In the genomic region with DNA sequence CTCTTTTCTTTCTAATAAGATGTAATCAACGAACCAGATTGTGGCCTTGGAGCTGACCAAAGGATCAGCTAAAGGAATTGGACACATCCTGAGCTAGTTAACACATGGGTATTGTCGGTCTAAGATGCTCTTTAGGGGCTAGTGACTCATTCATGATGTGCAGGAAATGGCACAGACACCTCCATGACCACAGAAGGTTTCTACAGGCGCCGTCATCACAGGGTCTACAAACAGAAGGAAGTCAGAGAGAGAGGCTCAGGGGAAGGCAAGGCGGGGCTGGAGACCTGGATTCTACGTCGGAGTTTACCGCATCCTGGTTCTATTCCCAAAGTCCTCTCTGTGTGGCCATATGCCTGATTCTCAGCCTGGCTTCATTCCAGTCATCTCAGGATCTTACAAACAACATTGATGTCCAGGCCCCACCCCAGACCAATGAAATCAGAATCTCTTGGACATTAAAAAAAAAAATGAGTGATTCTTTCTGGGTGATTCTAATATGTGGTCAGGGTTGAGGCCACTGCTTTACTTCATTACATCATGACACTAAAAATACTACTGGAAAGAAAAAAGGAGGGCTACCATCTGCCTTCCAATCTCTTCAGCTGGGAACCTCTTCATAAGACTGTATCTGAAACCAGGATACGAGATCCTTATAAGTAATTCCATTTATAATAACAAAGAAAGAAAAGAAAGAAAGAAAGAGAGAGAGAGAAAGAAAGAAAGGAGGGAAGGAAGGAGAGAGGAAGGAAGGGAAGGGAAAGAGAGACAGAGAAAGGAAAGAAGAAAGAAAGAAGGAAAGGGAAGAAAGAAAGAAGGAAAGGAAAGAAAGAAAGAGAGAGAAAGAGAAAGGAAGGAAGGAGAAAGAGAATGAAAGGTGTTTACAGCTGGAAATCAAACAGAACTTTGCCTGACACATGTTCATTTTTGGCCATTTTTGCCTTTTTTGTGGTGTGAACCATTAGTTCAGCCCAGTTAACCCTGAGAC, we compare ENCODE assay signal across 8 cellular contexts. TPM values are rescaled to one million over a fixed set of nuclear protein-coding genes. Genes with fewer than 3 reads are reported as not detected.
DNase-seq lines count a peak whose midpoint lies in the region; ATAC-seq and TF ChIP-seq lines count a peak whose summit lies in the region.

No MANE protein-coding gene starts in this region.

- H3K9me2 ChIP-seq in MM.1S (replicated peaks; ENCODE audit: insufficient read depth, low read length): no peaks in the 10 kb centered on the region

- CTCF ChIA-PET in CD4-positive, alpha-beta T cell (lab: Charles Lee): no interaction called here

- H3K27ac ChIP-seq in CD4-positive, alpha-beta T cell (ENCODE audit: low read depth, low read length): no peak overlapping the region
- H3K27ac ChIP-seq in MM.1S (ENCODE audit: low read length): peak overlapping the region; percentile 78

- POLR2A ChIA-PET in CD4-positive, alpha-beta T cell (lab: Charles Lee): interaction anchor here (0.6 kb wide), 1 partner anchor 8 kb away, joined by 3 read pairs; no protein-coding TSS in a partner anchor
- POLR2A ChIA-PET in naive thymus-derived CD8-positive, alpha-beta T cell (lab: Charles Lee): no interaction called here

- H3K9me3 Mint-ChIP-seq in CD4-positive, alpha-beta T cell: no peaks in the 10 kb centered on the region
- peaks cover 0 to 16% (median 0%) of the 10 kb centered on the region in 9 donors for H3K9me3 Mint-ChIP-seq in naive thymus-derived CD8-positive, alpha-beta T cell

- peak overlapping the region; percentile 0; the same call in 1 of the 2 replicates for H3K4me3 ChIP-seq in MM.1S (ENCODE audit: low read length)

- H3K4me1 ChIP-seq in MM.1S (ENCODE audit: low read length): peaks cover 17% of the 10 kb centered on the region

- ATAC-seq in CD4-positive, alpha-beta T cell (ENCODE audit: poor library complexity): peak; percentile 94
- ATAC-seq in GM21786 (IDR thresholded peaks at IDR 0.05; ENCODE audit: unreplicated experiment): peak; percentile 76
- ATAC-seq in naive thymus-derived CD8-positive, alpha-beta T cell: peak; percentile 92 to 94

- intact Hi-C loops in CD4-positive, alpha-beta T cell (cut with DNase I, micrococcal nuclease): loop anchor here in 1 of 2 experiments (1.0 kb wide), 2 partner anchors 61 to 79 kb away; no protein-coding TSS in a partner anchor

- no peaks in the 10 kb centered on the region for H3K27me3 Mint-ChIP-seq in CD4-positive, alpha-beta T cell
- H3K27me3 Mint-ChIP-seq in naive thymus-derived CD8-positive, alpha-beta T cell: peaks cover 0 to 17% (median 3%) of the 10 kb centered on the region in 5 donors

- no peaks in the 10 kb centered on the region for H3K36me3 ChIP-seq in MM.1S (replicated peaks; ENCODE audit: insufficient read depth, low read length)

- H3F3A ChIP-seq in MM.1S (ENCODE audit: insufficient read depth, low read length): peaks cover 17% of the 10 kb centered on the region

- no peaks in the 10 kb centered on the region for H4K20me1 ChIP-seq in MM.1S (ENCODE audit: insufficient read depth, low read length)

- peak overlapping the region; percentile 73 for H3K27ac Mint-ChIP-seq in CD4-positive, alpha-beta T cell
- peak overlapping the region; percentile 5 to 93 (median 78) for H3K27ac Mint-ChIP-seq in naive thymus-derived CD8-positive, alpha-beta T cell

- no peaks in the 10 kb centered on the region for H3K79me2 ChIP-seq in MM.1S (ENCODE audit: low read length)

- H3K27me3 ChIP-seq in CD4-positive, alpha-beta T cell (ENCODE audit: control insufficient read depth, insufficient read depth, low read length): no peaks in the 10 kb centered on the region
- H3K27me3 ChIP-seq in MM.1S (replicated peaks; ENCODE audit: insufficient read depth, low read length): no peaks in the 10 kb centered on the region

- H2AFZ ChIP-seq in MM.1S (ENCODE audit: low read length): peak overlapping the region; percentile 12; the same call in 1 of the 2 replicates

- H3K4me3 Mint-ChIP-seq in CD4-positive, alpha-beta T cell: peak overlapping the region; percentile 1
- peak overlapping the region in 4 of 10 donors; percentile 5 to 26 (median 12) for H3K4me3 Mint-ChIP-seq in naive thymus-derived CD8-positive, alpha-beta T cell

- no peaks in the 10 kb centered on the region for H3K9me3 ChIP-seq in CD4-positive, alpha-beta T cell (ENCODE audit: control insufficient read depth, low read length)
- no peaks in the 10 kb centered on the region for H3K9me3 ChIP-seq in MM.1S (replicated peaks; ENCODE audit: insufficient read depth, low read length)

- H3K9ac ChIP-seq in MM.1S (ENCODE audit: low read length): peak overlapping the region; percentile 27

- H3K4me2 ChIP-seq in MM.1S (ENCODE audit: low read depth, low read length): peak overlapping the region; percentile 58

- no peaks in the 10 kb centered on the region for H3K36me3 Mint-ChIP-seq in CD4-positive, alpha-beta T cell (ENCODE audit: low read depth)
- no peaks in the 10 kb centered on the region for H3K36me3 Mint-ChIP-seq in naive thymus-derived CD8-positive, alpha-beta T cell

- TF ChIP-seq CTCF in CD4-positive, alpha-beta T cell (IDR thresholded peaks at IDR 0.05): no peak
- TF ChIP-seq CTCF in MM.1S (IDR thresholded peaks at IDR 0.05; ENCODE audit: low read length): no peak

- peaks cover 20% of the 10 kb centered on the region for H3K4me1 Mint-ChIP-seq in CD4-positive, alpha-beta T cell (ENCODE audit: low read depth)
- peaks cover 7 to 19% (median 17%) of the 10 kb centered on the region in 4 donors for H3K4me1 Mint-ChIP-seq in naive thymus-derived CD8-positive, alpha-beta T cell

- peak; percentile 26 to 79 (median 53) for DNase-seq in CD4-positive, alpha-beta T cell
- DNase-seq in MM.1S (peak; percentile 85), activated T-helper 1 cell treated with Interleukin-2 at 50 U/mL for 16 hours (ENCODE audit: low read depth) (peak; percentile 20), NCI-H82 treated with DMSO at 0.1 percent for 48 hours (lab: John Stamatoyannopoulos, UW; ENCODE audit: unreplicated experiment) (no peak), HuH-7 (ENCODE audit: low spot score) (no peak), cerebellum (ENCODE audit: low spot score) (no peak)
- peak in 8 of 10 donors; percentile 22 to 81 (median 41) for DNase-seq in naive thymus-derived CD8-positive, alpha-beta T cell

RNA-seq across cellular contexts. Expression of a gene that starts 11.6 kb away (rescaled TPM):
- total RNA-seq in CD4-positive, alpha-beta T cell: under 1 TPM in 1 of 2 experiments, not detected in 1; 0.19 TPM
- total RNA-seq in naive thymus-derived CD8-positive, alpha-beta T cell: not detected
- not detected for polyA plus RNA-seq in naive thymus-derived CD8-positive, alpha-beta T cell
- not detected for total RNA-seq in cerebellum

Comparison
In these comparisons a context has a peak if more than half of its experiments do, and no peak if none do; other contexts are left out.
1. DNase-seq: peak in CD4-positive, alpha-beta T cell (10 of 10), MM.1S (single experiment), activated T-helper 1 cell treated with Interleukin-2 at 50 U/mL for 16 hours (single experiment) and naive thymus-derived CD8-positive, alpha-beta T cell (8 of 10); none in NCI-H82 treated with DMSO at 0.1 percent for 48 hours (single experiment), HuH-7 (single experiment) and cerebellum (single experiment).
2. Peak in every context shown above with its lines, with median percentiles within 50 percentile points of each other: ATAC-seq.